In the genomic region with DNA sequence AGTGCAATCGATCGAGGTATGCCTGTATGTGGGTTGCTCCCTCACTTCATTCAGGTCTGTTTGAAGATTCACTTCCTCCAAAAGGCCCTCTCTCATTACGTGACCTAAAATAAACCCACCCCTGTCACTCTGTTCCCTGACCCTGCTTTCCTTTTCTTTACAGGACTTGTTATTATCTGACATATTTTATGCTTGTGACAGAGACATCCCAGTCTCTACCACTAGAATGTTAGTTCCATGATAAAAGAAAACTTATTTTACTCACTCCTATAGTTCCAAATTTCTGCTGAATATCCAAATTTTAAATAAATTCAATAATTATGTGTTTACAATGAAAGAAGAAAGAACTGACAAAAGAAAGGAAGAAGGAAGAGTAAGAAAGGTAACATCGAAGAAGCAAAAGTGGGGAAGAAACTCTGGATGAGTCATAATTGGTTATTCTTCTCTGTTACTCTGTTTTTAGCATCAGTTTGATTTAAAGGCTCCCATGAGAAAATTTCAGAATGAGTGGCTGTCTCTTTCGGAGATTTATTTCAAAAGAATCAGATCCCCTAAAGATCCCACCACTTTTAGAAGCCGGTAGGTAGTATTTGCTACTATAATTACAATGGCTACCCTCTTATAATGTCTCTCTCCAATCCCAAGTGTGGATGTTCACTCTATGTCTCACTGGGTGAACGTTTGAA, we compare ENCODE assay signal across 1 cellular context.
TF ChIP-seq lines count a peak whose summit lies in the region.

No MANE protein-coding gene starts in this region.

TF ChIP-seq in GM12878, 131 proteins besides CTCF, POLR2A, EP300 and RAD21 (continued from another document and continues in another):
- TF ChIP-seq MEF2B (IDR thresholded peaks at IDR 0.05; ENCODE audit: partially characterized antibody, poor library complexity, severe bottlenecking) (peak; percentile 84), FOXM1 (IDR thresholded peaks at IDR 0.05; ENCODE audit: low read depth, low read length) (peak; percentile 76; the same call in 1 of the 2 replicates), JUNB (IDR thresholded peaks at IDR 0.05) (peak; percentile 96), TBL1XR1 (IDR thresholded peaks at IDR 0.05; ENCODE audit: low read depth, low read length) (0 out of 2 replicates have a peak, but pooled peaks have one; percentile 44), RUNX3 (IDR thresholded peaks at IDR 0.05; ENCODE audit: low read length) (peak; percentile 45), CBX3 (IDR thresholded peaks at IDR 0.05; ENCODE audit: borderline replicate concordance, low read depth) (no peak), KDM1A (IDR thresholded peaks at IDR 0.05; ENCODE audit: borderline replicate concordance) (no peak), HDAC2 (IDR thresholded peaks at IDR 0.05) (no peak), EZH2 (IDR thresholded peaks at IDR 0.05; ENCODE audit: borderline replicate concordance, control insufficient read depth, low read depth, low read length) (no peak), SIN3A (IDR thresholded peaks at IDR 0.05; ENCODE audit: low read depth, low read length) (no peak), SREBF2 (IDR thresholded peaks at IDR 0.05; ENCODE audit: low read length) (no peak), HDAC6 (IDR thresholded peaks at IDR 0.05; ENCODE audit: unreplicated experiment) (no peak), NR2F1 (conservative IDR thresholded peaks at IDR 0.05) (no peak), ATF3 (IDR thresholded peaks at IDR 0.05; ENCODE audit: borderline replicate concordance, extremely low read depth, low read depth, low read length) (no peak), WRNIP1 (IDR thresholded peaks at IDR 0.05; ENCODE audit: borderline replicate concordance, low read depth, low read length) (no peak), SMC3 (IDR thresholded peaks at IDR 0.05; ENCODE audit: borderline replicate concordance, low read length) (no peak), IKZF1 (conservative IDR thresholded peaks at IDR 0.05) (peak; percentile 67), SMAD1 (IDR thresholded peaks at IDR 0.05; ENCODE audit: low read depth, partially characterized antibody) (no peak), JUND (IDR thresholded peaks at IDR 0.05; ENCODE audit: low read depth, low read length) (peak; percentile 56; the same call in 1 of the 2 replicates), CEBPB (IDR thresholded peaks at IDR 0.05; ENCODE audit: borderline replicate concordance in 1 of 2, low read depth in 2 of 2, low read length in 2 of 2) (0 out of 4 replicates have a peak, but pooled peaks of 1 of the 2 experiments have one; percentile 25), ZNF217 (IDR thresholded peaks at IDR 0.05) (peak; percentile 76; the same call in 1 of the 2 replicates), IRF4 (IDR thresholded peaks at IDR 0.05; ENCODE audit: low read depth, low read length) (peak; percentile 69; the same call in 1 of the 2 replicates), MTA2 (IDR thresholded peaks at IDR 0.05; ENCODE audit: low read depth) (peak; percentile 76), SUPT20H (IDR thresholded peaks at IDR 0.05; ENCODE audit: borderline replicate concordance, control insufficient read depth, low read depth, low read length) (no peak), DPF2 (IDR thresholded peaks at IDR 0.05) (0 out of 2 replicates have a peak, but pooled peaks have one; percentile 44), TARDBP (IDR thresholded peaks at IDR 0.05; ENCODE audit: borderline replicate concordance) (no peak), USF2 (IDR thresholded peaks at IDR 0.05; ENCODE audit: borderline replicate concordance, low read depth, low read length) (no peak), NBN (IDR thresholded peaks at IDR 0.05) (0 out of 2 replicates have a peak, but pooled peaks have one; percentile 40), NRF1 (conservative IDR thresholded peaks at IDR 0.05; ENCODE audit: low read depth, low read length) (no peak), SP1 (IDR thresholded peaks at IDR 0.05; ENCODE audit: low read depth, low read length) (no peak), CBFB (IDR thresholded peaks at IDR 0.05; ENCODE audit: low read depth) (peak; percentile 55; the same call in 1 of the 2 replicates), SIX5 (IDR thresholded peaks at IDR 0.05; ENCODE audit: low read depth, low read length, severe bottlenecking) (no peak), TCF3 (IDR thresholded peaks at IDR 0.05; ENCODE audit: borderline replicate concordance, insufficient read depth, low read depth, low read length) (no peak), RELA (IDR thresholded peaks at IDR 0.05; ENCODE audit: borderline replicate concordance, partially characterized antibody) (no peak), SMAD5 (IDR thresholded peaks at IDR 0.05; ENCODE audit: low read depth) (no peak), YBX1 (IDR thresholded peaks at IDR 0.05) (no peak), CREM (IDR thresholded peaks at IDR 0.05; ENCODE audit: low read depth) (0 out of 2 replicates have a peak, but pooled peaks have one; percentile 12), FOXK2 (IDR thresholded peaks at IDR 0.05) (no peak), MTA3 (IDR thresholded peaks at IDR 0.05; ENCODE audit: borderline replicate concordance, low read length) (peak; percentile 75; the same call in 1 of the 2 replicates), ZZZ3 (IDR thresholded peaks at IDR 0.05; ENCODE audit: control insufficient read depth, insufficient read length, low read depth) (no peak), SKIL (IDR thresholded peaks at IDR 0.05; ENCODE audit: low read depth, poor library complexity, severe bottlenecking) (peak; percentile 82), NFIC (IDR thresholded peaks at IDR 0.05; ENCODE audit: low read depth, low read length) (peak; percentile 97), CHD4 (IDR thresholded peaks at IDR 0.05) (0 out of 2 replicates have a peak, but pooled peaks have one; percentile 67), ATF7 (IDR thresholded peaks at IDR 0.05; ENCODE audit: low read depth) (peak; percentile 68; the same call in 1 of the 2 replicates), SMARCA5 (IDR thresholded peaks at IDR 0.05) (no peak), ZBED1 (IDR thresholded peaks at IDR 0.05; ENCODE audit: borderline replicate concordance) (peak; percentile 37; the same call in 1 of the 2 replicates), ZNF384 (IDR thresholded peaks at IDR 0.05; ENCODE audit: borderline replicate concordance, low read depth, low read length) (no peak)
- TF ChIP-seq, protein P1, sequence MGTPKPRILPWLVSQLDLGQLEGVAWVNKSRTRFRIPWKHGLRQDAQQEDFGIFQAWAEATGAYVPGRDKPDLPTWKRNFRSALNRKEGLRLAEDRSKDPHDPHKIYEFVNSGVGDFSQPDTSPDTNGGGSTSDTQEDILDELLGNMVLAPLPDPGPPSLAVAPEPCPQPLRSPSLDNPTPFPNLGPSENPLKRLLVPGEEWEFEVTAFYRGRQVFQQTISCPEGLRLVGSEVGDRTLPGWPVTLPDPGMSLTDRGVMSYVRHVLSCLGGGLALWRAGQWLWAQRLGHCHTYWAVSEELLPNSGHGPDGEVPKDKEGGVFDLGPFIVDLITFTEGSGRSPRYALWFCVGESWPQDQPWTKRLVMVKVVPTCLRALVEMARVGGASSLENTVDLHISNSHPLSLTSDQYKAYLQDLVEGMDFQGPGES (IDR thresholded peaks at IDR 0.05), result no peak
- TF ChIP-seq, protein P2, sequence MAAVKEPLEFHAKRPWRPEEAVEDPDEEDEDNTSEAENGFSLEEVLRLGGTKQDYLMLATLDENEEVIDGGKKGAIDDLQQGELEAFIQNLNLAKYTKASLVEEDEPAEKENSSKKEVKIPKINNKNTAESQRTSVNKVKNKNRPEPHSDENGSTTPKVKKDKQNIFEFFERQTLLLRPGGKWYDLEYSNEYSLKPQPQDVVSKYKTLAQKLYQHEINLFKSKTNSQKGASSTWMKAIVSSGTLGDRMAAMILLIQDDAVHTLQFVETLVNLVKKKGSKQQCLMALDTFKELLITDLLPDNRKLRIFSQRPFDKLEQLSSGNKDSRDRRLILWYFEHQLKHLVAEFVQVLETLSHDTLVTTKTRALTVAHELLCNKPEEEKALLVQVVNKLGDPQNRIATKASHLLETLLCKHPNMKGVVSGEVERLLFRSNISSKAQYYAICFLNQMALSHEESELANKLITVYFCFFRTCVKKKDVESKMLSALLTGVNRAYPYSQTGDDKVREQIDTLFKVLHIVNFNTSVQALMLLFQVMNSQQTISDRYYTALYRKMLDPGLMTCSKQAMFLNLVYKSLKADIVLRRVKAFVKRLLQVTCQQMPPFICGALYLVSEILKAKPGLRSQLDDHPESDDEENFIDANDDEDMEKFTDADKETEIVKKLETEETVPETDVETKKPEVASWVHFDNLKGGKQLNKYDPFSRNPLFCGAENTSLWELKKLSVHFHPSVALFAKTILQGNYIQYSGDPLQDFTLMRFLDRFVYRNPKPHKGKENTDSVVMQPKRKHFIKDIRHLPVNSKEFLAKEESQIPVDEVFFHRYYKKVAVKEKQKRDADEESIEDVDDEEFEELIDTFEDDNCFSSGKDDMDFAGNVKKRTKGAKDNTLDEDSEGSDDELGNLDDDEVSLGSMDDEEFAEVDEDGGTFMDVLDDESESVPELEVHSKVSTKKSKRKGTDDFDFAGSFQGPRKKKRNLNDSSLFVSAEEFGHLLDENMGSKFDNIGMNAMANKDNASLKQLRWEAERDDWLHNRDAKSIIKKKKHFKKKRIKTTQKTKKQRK (IDR thresholded peaks at IDR 0.05; ENCODE audit: low read depth, low read length), result no peak
- TF ChIP-seq, protein P3, sequence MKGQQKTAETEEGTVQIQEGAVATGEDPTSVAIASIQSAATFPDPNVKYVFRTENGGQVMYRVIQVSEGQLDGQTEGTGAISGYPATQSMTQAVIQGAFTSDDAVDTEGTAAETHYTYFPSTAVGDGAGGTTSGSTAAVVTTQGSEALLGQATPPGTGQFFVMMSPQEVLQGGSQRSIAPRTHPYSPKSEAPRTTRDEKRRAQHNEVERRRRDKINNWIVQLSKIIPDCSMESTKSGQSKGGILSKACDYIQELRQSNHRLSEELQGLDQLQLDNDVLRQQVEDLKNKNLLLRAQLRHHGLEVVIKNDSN (IDR thresholded peaks at IDR 0.05; ENCODE audit: borderline replicate concordance, extremely low read length, insufficient read depth, low read depth, low read length), result no peak
- TF ChIP-seq, protein P4, sequence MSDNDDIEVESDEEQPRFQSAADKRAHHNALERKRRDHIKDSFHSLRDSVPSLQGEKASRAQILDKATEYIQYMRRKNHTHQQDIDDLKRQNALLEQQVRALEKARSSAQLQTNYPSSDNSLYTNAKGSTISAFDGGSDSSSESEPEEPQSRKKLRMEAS (IDR thresholded peaks at IDR 0.05; ENCODE audit: low read depth, low read length), result no peak
- TF ChIP-seq, protein P5, sequence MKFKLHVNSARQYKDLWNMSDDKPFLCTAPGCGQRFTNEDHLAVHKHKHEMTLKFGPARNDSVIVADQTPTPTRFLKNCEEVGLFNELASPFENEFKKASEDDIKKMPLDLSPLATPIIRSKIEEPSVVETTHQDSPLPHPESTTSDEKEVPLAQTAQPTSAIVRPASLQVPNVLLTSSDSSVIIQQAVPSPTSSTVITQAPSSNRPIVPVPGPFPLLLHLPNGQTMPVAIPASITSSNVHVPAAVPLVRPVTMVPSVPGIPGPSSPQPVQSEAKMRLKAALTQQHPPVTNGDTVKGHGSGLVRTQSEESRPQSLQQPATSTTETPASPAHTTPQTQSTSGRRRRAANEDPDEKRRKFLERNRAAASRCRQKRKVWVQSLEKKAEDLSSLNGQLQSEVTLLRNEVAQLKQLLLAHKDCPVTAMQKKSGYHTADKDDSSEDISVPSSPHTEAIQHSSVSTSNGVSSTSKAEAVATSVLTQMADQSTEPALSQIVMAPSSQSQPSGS (IDR thresholded peaks at IDR 0.05; ENCODE audit: low read length), result peak; percentile 92
- TF ChIP-seq, protein P6, sequence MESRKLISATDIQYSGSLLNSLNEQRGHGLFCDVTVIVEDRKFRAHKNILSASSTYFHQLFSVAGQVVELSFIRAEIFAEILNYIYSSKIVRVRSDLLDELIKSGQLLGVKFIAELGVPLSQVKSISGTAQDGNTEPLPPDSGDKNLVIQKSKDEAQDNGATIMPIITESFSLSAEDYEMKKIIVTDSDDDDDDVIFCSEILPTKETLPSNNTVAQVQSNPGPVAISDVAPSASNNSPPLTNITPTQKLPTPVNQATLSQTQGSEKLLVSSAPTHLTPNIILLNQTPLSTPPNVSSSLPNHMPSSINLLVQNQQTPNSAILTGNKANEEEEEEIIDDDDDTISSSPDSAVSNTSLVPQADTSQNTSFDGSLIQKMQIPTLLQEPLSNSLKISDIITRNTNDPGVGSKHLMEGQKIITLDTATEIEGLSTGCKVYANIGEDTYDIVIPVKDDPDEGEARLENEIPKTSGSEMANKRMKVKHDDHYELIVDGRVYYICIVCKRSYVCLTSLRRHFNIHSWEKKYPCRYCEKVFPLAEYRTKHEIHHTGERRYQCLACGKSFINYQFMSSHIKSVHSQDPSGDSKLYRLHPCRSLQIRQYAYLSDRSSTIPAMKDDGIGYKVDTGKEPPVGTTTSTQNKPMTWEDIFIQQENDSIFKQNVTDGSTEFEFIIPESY (IDR thresholded peaks at IDR 0.05), result no peak
- TF ChIP-seq, protein P7, sequence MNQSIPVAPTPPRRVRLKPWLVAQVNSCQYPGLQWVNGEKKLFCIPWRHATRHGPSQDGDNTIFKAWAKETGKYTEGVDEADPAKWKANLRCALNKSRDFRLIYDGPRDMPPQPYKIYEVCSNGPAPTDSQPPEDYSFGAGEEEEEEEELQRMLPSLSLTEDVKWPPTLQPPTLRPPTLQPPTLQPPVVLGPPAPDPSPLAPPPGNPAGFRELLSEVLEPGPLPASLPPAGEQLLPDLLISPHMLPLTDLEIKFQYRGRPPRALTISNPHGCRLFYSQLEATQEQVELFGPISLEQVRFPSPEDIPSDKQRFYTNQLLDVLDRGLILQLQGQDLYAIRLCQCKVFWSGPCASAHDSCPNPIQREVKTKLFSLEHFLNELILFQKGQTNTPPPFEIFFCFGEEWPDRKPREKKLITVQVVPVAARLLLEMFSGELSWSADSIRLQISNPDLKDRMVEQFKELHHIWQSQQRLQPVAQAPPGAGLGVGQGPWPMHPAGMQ (IDR thresholded peaks at IDR 0.05; ENCODE audit: borderline replicate concordance), result no peak
